ENCODE assay signal across 9 cellular contexts in genomic region chr2:178804791-178805190, GRCh38. TPM values are rescaled to one million over a fixed set of nuclear protein-coding genes. Genes with fewer than 3 reads are reported as not detected.
DNase-seq lines count a peak whose midpoint lies in the region; ATAC-seq, FAIRE-seq and TF ChIP-seq lines count a peak whose summit lies in the region.
"Had no signal": no experiment of that assay in that cellular context is flagged by ENCODE, and none has a peak within 500 bp of the region (broad histone marks: within the 10 kb centered on the region; RNA-seq: fewer than 3 reads in every experiment).

No MANE protein-coding gene starts in this region.

- H3K9me3 ChIP-seq in left lung (no peaks in the 10 kb centered on the region), MG63 (no peaks in the 10 kb centered on the region)

- TF ChIP-seq CTCF in left lung (IDR thresholded peaks at IDR 0.05), result peak; percentile 44 to 46

- DNase-seq in SIG-M5 treated with dmso at 0.1 percent for 504 hours (lab: John Stamatoyannopoulos, UW; ENCODE audit: unreplicated experiment) (peak; percentile 49), SIG-M5 (lab: John Stamatoyannopoulos, UW) (no peak), left lung (no peak), MG63 (no peak), putamen (ENCODE audit: low spot score) (no peak)
- DNase-seq: activated naive CD8-positive, alpha-beta T cell treated with anti-CD3 and anti-CD28 coated beads, Interleukin-2, amount 10 ng/mL, durations not matched to agents 7 days and 5 days had no signal

- ATAC-seq in HG03354 (IDR thresholded peaks at IDR 0.05; ENCODE audit: poor library complexity, severe bottlenecking, unreplicated experiment) (peak; percentile 83), left lung (no peak), GM21381 (IDR thresholded peaks at IDR 0.05; ENCODE audit: unreplicated experiment) (no peak)

- peak; percentile 60 for FAIRE-seq in TTC549 (lab: Jason Lieb, UNC)

- intact Hi-C loops in left lung (cut with DNase I), result no loop called here

- no peak overlapping the region for H3K27ac ChIP-seq in left lung

- no peaks in the 10 kb centered on the region for H3K4me1 ChIP-seq in left lung

- H3K36me3 ChIP-seq in left lung, result no peaks in the 10 kb centered on the region
- no peaks in the 10 kb centered on the region for H3K36me3 ChIP-seq in MG63

- H3K27me3 ChIP-seq in left lung (no peaks in the 10 kb centered on the region), MG63 (no peaks in the 10 kb centered on the region)

- H3K4me3 ChIP-seq in left lung, result no peak overlapping the region
- H3K4me3 ChIP-seq in MG63, result no peak overlapping the region

RNA-seq across cellular contexts. Expression of gene TTN, which starts 2.4 kb away (rescaled TPM):
- total RNA-seq in left lung, result 10 to 100 TPM; 26.1 to 27.5 TPM
- total RNA-seq in MG63 (2014; rRNA removed; shearing (Covaris generic); ENCODE audit: low replicate concordance), result under 0.01 TPM in 1 of 2 replicates, not detected in the other

Comparison
In these comparisons a context has a peak if more than half of its experiments do, and no peak if none do; other contexts are left out.
1. RNA of gene TTN, which starts 2.4 kb away (total RNA-seq): 26.1 to 27.5 TPM in left lung; under 0.01 TPM in MG63; every median in the first group is over 10 times any median in the second.